In the genomic region with DNA sequence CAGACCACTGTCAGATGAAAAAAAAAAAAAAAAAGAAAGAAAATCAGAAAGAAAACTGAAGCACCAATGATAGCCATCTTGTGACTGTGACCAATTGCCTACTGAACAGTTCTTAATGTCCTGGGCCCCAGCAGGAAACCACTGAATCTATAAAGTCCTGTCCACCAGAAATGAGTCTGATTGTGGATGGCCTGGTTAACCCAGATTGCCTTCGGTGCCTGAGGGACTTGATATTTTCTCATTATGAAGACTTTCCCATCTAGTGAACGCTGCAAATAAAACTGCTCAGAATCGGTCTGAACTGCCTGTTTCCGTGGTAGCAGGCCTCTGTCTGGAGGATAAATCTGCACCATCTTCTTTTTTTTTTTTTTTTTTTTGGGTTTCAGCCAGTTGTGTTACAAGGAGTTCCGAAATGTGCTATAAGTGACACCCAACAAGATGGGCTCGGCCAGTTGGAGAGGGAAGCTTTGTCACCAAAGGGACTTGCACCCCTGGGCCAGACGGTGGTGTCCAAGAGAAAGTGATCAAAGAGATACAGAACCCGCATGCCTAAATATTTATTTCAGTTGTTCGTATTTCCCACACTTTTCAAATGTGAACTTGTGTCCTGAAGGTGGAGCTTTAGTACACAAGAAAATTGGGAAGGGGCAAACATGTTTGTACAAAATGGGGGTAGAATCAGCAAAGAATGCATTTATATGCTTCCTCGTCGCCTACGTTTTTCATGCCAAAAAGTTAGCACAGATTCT, we compare ENCODE assay signal across 9 cellular contexts. TPM values are rescaled to one million over a fixed set of nuclear protein-coding genes. Genes with fewer than 3 reads are reported as not detected.
DNase-seq lines count a peak whose midpoint lies in the region; ATAC-seq and TF ChIP-seq lines count a peak whose summit lies in the region.
"Had no signal": no experiment of that assay in that cellular context is flagged by ENCODE, and none has a peak within 500 bp of the region (broad histone marks: within the 10 kb centered on the region; RNA-seq: fewer than 3 reads in every experiment).

No MANE protein-coding gene starts in this region.

- H3K4me1 ChIP-seq in cardiac muscle cell (ENCODE audit: low read depth) = no peaks in the 10 kb centered on the region
- H3K4me1 ChIP-seq in right cardiac atrium (ENCODE audit: control insufficient read depth, insufficient read depth, low read length) = no peaks in the 10 kb centered on the region
- peaks cover 29% of the 10 kb centered on the region for H3K4me1 ChIP-seq in OCI-LY3 (ENCODE audit: low read length)
- H3K4me1 ChIP-seq: SJCRH30 had no signal

- peaks cover 61% of the 10 kb centered on the region for H3K27me3 Mint-ChIP-seq in type B pancreatic cell

- H2AFZ ChIP-seq in OCI-LY3 (ENCODE audit: low read depth, low read length) = no peak overlapping the region

- intact Hi-C loops in right cardiac atrium (cut with DNase I) = loop anchor here in 3 of 4 donors (5.0 to 10.0 kb wide), 3 partner anchors 287 to 387 kb away; no protein-coding TSS in a partner anchor

- H3K9ac ChIP-seq in OCI-LY3 (ENCODE audit: low read length) = no peak overlapping the region

- H3K36me3 ChIP-seq in cardiac muscle cell (no peaks in the 10 kb centered on the region), OCI-LY3 (replicated peaks; ENCODE audit: low read depth, low read length) (no peaks in the 10 kb centered on the region)
- H3K36me3 ChIP-seq: SJCRH30 had no signal

- H3K4me3 ChIP-seq in cardiac muscle cell (no peak overlapping the region), right cardiac atrium (ENCODE audit: low read length) (no peak overlapping the region), OCI-LY3 (ENCODE audit: low read length) (no peak overlapping the region), fibroblast of the aortic adventitia (ENCODE audit: low read depth, low read length) (no peak overlapping the region)
- H3K4me3 ChIP-seq: SJCRH30 had no signal

- H3K27ac ChIP-seq in cardiac muscle cell = no peak overlapping the region
- no peak overlapping the region for H3K27ac ChIP-seq in right cardiac atrium (ENCODE audit: low read length)
- H3K27ac ChIP-seq in OCI-LY3 (ENCODE audit: low read length) = no peak overlapping the region
- H3K27ac ChIP-seq: SJCRH30 had no signal

- TF ChIP-seq CTCF in cardiac muscle cell (IDR thresholded peaks at IDR 0.05; ENCODE audit: low read depth, low read length) (peak; percentile 56), OCI-LY3 (IDR thresholded peaks at IDR 0.05; ENCODE audit: low read depth, low read length) (peak; percentile 81), fibroblast of the aortic adventitia (IDR thresholded peaks at IDR 0.05; ENCODE audit: insufficient read depth, low read length) (peak; percentile 38), type B pancreatic cell (conservative IDR thresholded peaks at IDR 0.05) (peak; percentile 60)

- peak overlapping the region; percentile 30 for H3K4me3 Mint-ChIP-seq in type B pancreatic cell

- peak overlapping the region; percentile 16 for H3K4me2 ChIP-seq in OCI-LY3 (ENCODE audit: low read length)

- no peak overlapping the region for H3K27ac Mint-ChIP-seq in type B pancreatic cell

- no peaks in the 10 kb centered on the region for H3K79me2 ChIP-seq in OCI-LY3 (ENCODE audit: low read length)

- WGBS in right cardiac atrium = 29% methylated on average over 12 of the region's 12 CpGs

- H3K27me3 ChIP-seq in cardiac muscle cell (peaks cover 38% of the 10 kb centered on the region), right cardiac atrium (ENCODE audit: control insufficient read depth, insufficient read depth) (no peaks in the 10 kb centered on the region), OCI-LY3 (ENCODE audit: low read depth, low read length) (peaks cover 39% of the 10 kb centered on the region)
- H3K27me3 ChIP-seq: SJCRH30 had no signal

- H4K20me1 ChIP-seq in OCI-LY3 (ENCODE audit: insufficient read depth, low read length) = no peaks in the 10 kb centered on the region

- no peak for ATAC-seq in right cardiac atrium
- no peak for ATAC-seq in HG03439 (IDR thresholded peaks at IDR 0.05; ENCODE audit: unreplicated experiment)
- ATAC-seq in HG03095 (IDR thresholded peaks at IDR 0.05; ENCODE audit: unreplicated experiment) = no peak

- peaks cover 13% of the 10 kb centered on the region for H3K4me1 Mint-ChIP-seq in type B pancreatic cell (ENCODE audit: unreplicated experiment)

- H3K9me3 ChIP-seq in cardiac muscle cell (ENCODE audit: low read depth) = no peaks in the 10 kb centered on the region
- no peaks in the 10 kb centered on the region for H3K9me3 ChIP-seq in right cardiac atrium (ENCODE audit: control insufficient read depth, low read length)
- no peaks in the 10 kb centered on the region for H3K9me3 ChIP-seq in OCI-LY3 (ENCODE audit: insufficient read depth, low read length)
- H3K9me3 ChIP-seq: SJCRH30 had no signal

- H3K36me3 Mint-ChIP-seq in type B pancreatic cell = no peaks in the 10 kb centered on the region

- DNase-seq in cardiac muscle cell (ENCODE audit: low read depth in 1 of 2, low spot score in 1 of 2) (peak; percentile 28 to 77), right cardiac atrium (no peak), fibroblast of the aortic adventitia (ENCODE audit: low read depth) (peak; percentile 65), type B pancreatic cell (ENCODE audit: extremely low spot score, unreplicated experiment) (no peak), ecto neural progenitor cell (ENCODE audit: low spot score) (no peak)

- no peaks in the 10 kb centered on the region for H3K9me3 Mint-ChIP-seq in type B pancreatic cell

RNA-seq across cellular contexts. Expression of gene PLXNC1, which starts 3.0 kb away (rescaled TPM):
- total RNA-seq in cardiac muscle cell (2.5 and 4.1 TPM in 2 replicates), right cardiac atrium (1 to 10 TPM; 2.8 to 7.6 (median 5.5) TPM), fibroblast of the aortic adventitia (ENCODE audit: low replicate concordance) (4.3 and 6.1 TPM in 2 replicates), type B pancreatic cell (ENCODE audit: low replicate concordance) (7.1 and 8.3 TPM in 2 replicates)
- polyA plus RNA-seq in cardiac muscle cell (2.9 and 3.3 TPM in 2 replicates), right cardiac atrium (2.4 TPM)

Comparison
In these comparisons a context has a peak if more than half of its experiments do, and no peak if none do; other contexts are left out.
1. DNase-seq: peak in cardiac muscle cell (2 of 2) and fibroblast of the aortic adventitia (single experiment); none in right cardiac atrium (0 of 3), type B pancreatic cell (single experiment) and ecto neural progenitor cell (single experiment).
2. Peak in every context shown above with its lines, with median percentiles within 50 percentile points of each other: CTCF ChIP-seq.